ENCODE assay signal across 1 cellular context in genomic region chr1:188065917-188066316, GRCh38.
TF ChIP-seq lines count a peak whose summit lies in the region.

No MANE protein-coding gene starts in this region.

TF ChIP-seq in GM23338, 12 proteins besides CTCF, POLR2A, EP300 and RAD21 (continued from another document):
- no peak for TF ChIP-seq CREB1 (CRISPR knock-in tag; IDR thresholded peaks at IDR 0.05; ENCODE audit: low read depth)
- no peak for TF ChIP-seq POLR2AphosphoS5 (IDR thresholded peaks at IDR 0.05; ENCODE audit: low read depth)
- no peak for TF ChIP-seq ZNF114 (CRISPR knock-in tag; IDR thresholded peaks at IDR 0.05)
- TF ChIP-seq, protein P1, sequence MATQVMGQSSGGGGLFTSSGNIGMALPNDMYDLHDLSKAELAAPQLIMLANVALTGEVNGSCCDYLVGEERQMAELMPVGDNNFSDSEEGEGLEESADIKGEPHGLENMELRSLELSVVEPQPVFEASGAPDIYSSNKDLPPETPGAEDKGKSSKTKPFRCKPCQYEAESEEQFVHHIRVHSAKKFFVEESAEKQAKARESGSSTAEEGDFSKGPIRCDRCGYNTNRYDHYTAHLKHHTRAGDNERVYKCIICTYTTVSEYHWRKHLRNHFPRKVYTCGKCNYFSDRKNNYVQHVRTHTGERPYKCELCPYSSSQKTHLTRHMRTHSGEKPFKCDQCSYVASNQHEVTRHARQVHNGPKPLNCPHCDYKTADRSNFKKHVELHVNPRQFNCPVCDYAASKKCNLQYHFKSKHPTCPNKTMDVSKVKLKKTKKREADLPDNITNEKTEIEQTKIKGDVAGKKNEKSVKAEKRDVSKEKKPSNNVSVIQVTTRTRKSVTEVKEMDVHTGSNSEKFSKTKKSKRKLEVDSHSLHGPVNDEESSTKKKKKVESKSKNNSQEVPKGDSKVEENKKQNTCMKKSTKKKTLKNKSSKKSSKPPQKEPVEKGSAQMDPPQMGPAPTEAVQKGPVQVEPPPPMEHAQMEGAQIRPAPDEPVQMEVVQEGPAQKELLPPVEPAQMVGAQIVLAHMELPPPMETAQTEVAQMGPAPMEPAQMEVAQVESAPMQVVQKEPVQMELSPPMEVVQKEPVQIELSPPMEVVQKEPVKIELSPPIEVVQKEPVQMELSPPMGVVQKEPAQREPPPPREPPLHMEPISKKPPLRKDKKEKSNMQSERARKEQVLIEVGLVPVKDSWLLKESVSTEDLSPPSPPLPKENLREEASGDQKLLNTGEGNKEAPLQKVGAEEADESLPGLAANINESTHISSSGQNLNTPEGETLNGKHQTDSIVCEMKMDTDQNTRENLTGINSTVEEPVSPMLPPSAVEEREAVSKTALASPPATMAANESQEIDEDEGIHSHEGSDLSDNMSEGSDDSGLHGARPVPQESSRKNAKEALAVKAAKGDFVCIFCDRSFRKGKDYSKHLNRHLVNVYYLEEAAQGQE (IDR thresholded peaks at IDR 0.05; ENCODE audit: unreplicated experiment) = no peak
- TF ChIP-seq ZNF331 (CRISPR knock-in tag; IDR thresholded peaks at IDR 0.05; ENCODE audit: low read depth) = no peak
